ENCODE assay signal across 8 cellular contexts in the genomic region with DNA sequence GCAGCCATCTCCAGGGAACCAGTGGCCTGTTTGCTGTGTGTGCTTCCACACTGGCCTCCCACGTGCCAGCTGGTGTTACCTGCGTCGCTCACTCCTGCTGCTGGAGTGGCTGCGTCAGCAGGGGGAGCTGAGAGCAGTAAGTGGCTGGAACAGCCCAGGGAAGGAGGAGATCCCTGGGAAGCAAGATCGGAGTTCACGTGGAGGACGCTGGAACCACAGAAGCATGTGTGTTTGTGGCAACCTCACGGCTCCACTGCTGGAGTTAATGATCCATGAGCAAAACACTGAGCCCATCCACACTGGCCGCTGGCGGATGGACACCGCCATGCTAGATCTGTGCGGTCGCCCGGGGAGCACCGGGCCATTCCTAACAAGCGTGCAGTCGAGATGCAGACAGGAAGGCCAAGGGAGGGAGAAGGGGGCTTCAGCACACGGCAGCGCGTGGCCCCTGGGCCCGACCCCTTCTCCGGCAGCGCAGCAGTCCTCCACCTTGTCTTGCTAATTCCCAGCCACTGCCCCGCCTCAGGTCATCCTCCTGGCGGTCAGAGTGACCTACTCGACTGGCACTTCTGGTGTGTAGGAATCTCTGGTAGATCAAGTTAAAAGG.
A peak's percentile ranks its signal among the peaks of the same experiment; 100 is the strongest.
DNase-seq lines count a peak whose midpoint lies in the region; ATAC-seq and TF ChIP-seq lines count a peak whose summit lies in the region.

No MANE protein-coding gene starts in this region.

- no peak for TF ChIP-seq POLR2A in transverse colon (IDR thresholded peaks at IDR 0.05)

- H3K4me3 ChIP-seq in WI38 (ENCODE audit: low read depth, low read length) (no peak overlapping the region), iPS DF 6.9 (ENCODE audit: low read length) (no peak overlapping the region), transverse colon (no peak overlapping the region)

- H3K27ac ChIP-seq in iPS DF 6.9 (ENCODE audit: low read length) (no peak overlapping the region), transverse colon (no peak overlapping the region)

- TF ChIP-seq EP300 in transverse colon (IDR thresholded peaks at IDR 0.05; ENCODE audit: low read depth), result no peak

- ATAC-seq in GM18858 (IDR thresholded peaks at IDR 0.05; ENCODE audit: unreplicated experiment) (no peak), GM18517 (IDR thresholded peaks at IDR 0.05; ENCODE audit: unreplicated experiment) (no peak), GM19351 (IDR thresholded peaks at IDR 0.05; ENCODE audit: unreplicated experiment) (no peak)

- in situ Hi-C loops in transverse colon (cut with MboI; ENCODE audit: low pct_ligation_motif_present in 1 of 4, low pct_unique_long_range_greater_than_20kb in 1 of 4, low sequenced_read_pairs in 3 of 4), result no loop called here

- H3K36me3 ChIP-seq in iPS DF 6.9 (ENCODE audit: control insufficient read depth, insufficient read depth, low read length) (no peaks in the 10 kb centered on the region), transverse colon (no peaks in the 10 kb centered on the region)

- peak; percentile 29 for TF ChIP-seq CTCF in WI38 (IDR thresholded peaks at IDR 0.05; ENCODE audit: low read depth, low read length)
- peak; percentile 33 to 66 (median 49) for TF ChIP-seq CTCF in transverse colon (IDR thresholded peaks at IDR 0.05)

- H3K27me3 ChIP-seq in iPS DF 6.9 (ENCODE audit: control insufficient read depth, insufficient read depth, low read length) (no peaks in the 10 kb centered on the region), transverse colon (no peaks in the 10 kb centered on the region)

- no CpG with 5 or more reads among the region's 26 CpGs for WGBS in iPS DF 6.9 (ENCODE audit: insufficient coverage, insufficient read length)
- WGBS in transverse colon (ENCODE audit: low coverage in 1 of 2), 2 donors, result 67 to 100% methylated on average over 2 to 19 of the region's 26 CpGs

- 0 out of 2 replicates have a peak, but pooled peaks cover 1% of the 10 kb centered on the region for H3K4me1 ChIP-seq in iPS DF 6.9 (ENCODE audit: control insufficient read depth, insufficient read depth, low read length)
- H3K4me1 ChIP-seq in transverse colon, result no peaks in the 10 kb centered on the region

- DNase-seq in NCI-H1417 (lab: John Stamatoyannopoulos, UW) (peak; percentile 62 to 86 (median 81)), NCI-H1417 treated with DMSO at 0.1 percent for 48 hours (lab: John Stamatoyannopoulos, UW) (no peak), iPS DF 6.9 (ENCODE audit: low read depth, low spot score) (peak; percentile 37), transverse colon (peak; percentile 77)

- intact Hi-C loops in transverse colon (cut with DNase I; ENCODE audit: low total_unique reads), result no loop called here

- H3K9me3 ChIP-seq in iPS DF 6.9 (ENCODE audit: control insufficient read depth, insufficient read depth, low read length) (no peaks in the 10 kb centered on the region), transverse colon (no peaks in the 10 kb centered on the region)
